ENCODE assay signal across 19 cellular contexts in the genomic region with DNA sequence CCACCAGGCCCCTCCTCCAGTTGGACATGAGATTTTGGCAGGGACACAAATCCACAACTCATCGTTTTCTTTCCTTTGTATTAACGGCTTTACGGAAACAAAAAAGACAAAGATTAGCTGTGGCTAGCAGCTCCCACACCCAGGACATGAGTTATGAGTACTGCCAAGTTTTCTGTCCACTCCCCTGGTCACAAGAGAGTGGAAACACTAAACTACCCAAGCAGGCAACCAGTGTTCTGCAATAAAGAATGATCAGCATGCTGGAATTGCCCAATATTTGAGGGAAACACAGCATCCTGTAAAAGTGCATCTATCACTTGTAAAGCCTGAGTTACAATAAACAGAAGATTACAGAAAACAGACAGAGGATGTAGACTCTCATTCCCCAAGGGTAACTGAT.
"Had no signal": no experiment of that assay in that cellular context is flagged by ENCODE, and none has a peak within 500 bp of the region (broad histone marks: within the 10 kb centered on the region; RNA-seq: fewer than 3 reads in every experiment).

No MANE protein-coding gene starts in this region.

- H3K9me3 ChIP-seq: psoas muscle, sigmoid colon, spleen, thyroid gland had no signal

- H3K4me3 ChIP-seq: neural progenitor cell, psoas muscle, sigmoid colon, spleen, thyroid gland had no signal

- H3K27ac Mint-ChIP-seq: activated CD4-positive, alpha-beta T cell treated with anti-CD3 and anti-CD28 coated beads, Interleukin-2, amount 10 ng/mL, durations not matched to agents 7 days and 5 days; activated CD8-positive, alpha-beta T cell treated with anti-CD3 and anti-CD28 coated beads, Interleukin-2, amount 10 ng/mL, durations not matched to agents 7 days and 5 days; activated naive CD4-positive, alpha-beta T cell treated with anti-CD3 and anti-CD28 coated beads, Interleukin-2, amount 10 ng/mL, durations not matched to agents 7 days and 5 days; activated T-cell treated with anti-CD3 and anti-CD28 coated beads, Interleukin-2, amount 50 U/mL, for 24 hours; dendritic cell treated with granulocyte-macrophage colony-stimulating factor and Interleukin-4, amounts not matched to agents 40 ng/mL and 50 ng/mL, for 4 days; naive B cell; neural progenitor cell; stimulated activated memory B cell treated with anti-CD40 and anti-IgM and Interleukin-4, amounts not matched to agents 10 μg/mL and 1 μg/mL and 100 μg/mL, for 72 hours had no signal

- H3K9ac ChIP-seq: neural progenitor cell had no signal

- H2AFZ ChIP-seq: neural progenitor cell had no signal

- H3K36me3 ChIP-seq: neural progenitor cell, sigmoid colon, spleen, thyroid gland had no signal

- H3K4me2 ChIP-seq: neural progenitor cell had no signal

- H3K27ac ChIP-seq: neural progenitor cell, psoas muscle, sigmoid colon, spleen, thyroid gland had no signal

- ATAC-seq: activated CD8-positive, alpha-beta T cell treated with anti-CD3 and anti-CD28 coated beads, Interleukin-2, amount 10 ng/mL, durations not matched to agents 7 days and 5 days; left lobe of liver; psoas muscle; stimulated activated memory B cell treated with anti-CD40 and anti-IgM and Interleukin-4, amounts not matched to agents 10 μg/mL and 1 μg/mL and 100 μg/mL, for 72 hours had no signal

- H3K27me3 ChIP-seq: neural progenitor cell, sigmoid colon, spleen, thyroid gland had no signal

- H3K36me3 Mint-ChIP-seq: activated naive CD4-positive, alpha-beta T cell treated with anti-CD3 and anti-CD28 coated beads, Interleukin-2, amount 10 ng/mL, durations not matched to agents 7 days and 5 days; naive B cell; neural progenitor cell; stimulated activated memory B cell treated with anti-CD40 and anti-IgM and Interleukin-4, amounts not matched to agents 10 μg/mL and 1 μg/mL and 100 μg/mL, for 72 hours had no signal

- DNase-seq: activated CD4-positive, alpha-beta T cell treated with anti-CD3 and anti-CD28 coated beads, Interleukin-2, amount 10 ng/mL, durations not matched to agents 7 days and 5 days; activated CD8-positive, alpha-beta T cell treated with anti-CD3 and anti-CD28 coated beads, Interleukin-2, amount 10 ng/mL, durations not matched to agents 7 days and 5 days; activated naive CD4-positive, alpha-beta T cell treated with anti-CD3 and anti-CD28 coated beads, Interleukin-2, amount 10 ng/mL, durations not matched to agents 7 days and 5 days; activated T-cell treated with anti-CD3 and anti-CD28 coated beads, Interleukin-2, amount 50 U/mL, for 24 hours; aorta; effector memory CD4-positive, alpha-beta T cell; hypothalamus; islet precursor cell; naive B cell; psoas muscle; sigmoid colon; spleen; stimulated activated CD4-positive, alpha-beta T cell treated with anti-CD3 and anti-CD28 coated beads, Interleukin-4, amount 100 ng/mL, for 4 hours; T1000; thyroid gland had no signal

- H3K4me1 ChIP-seq: neural progenitor cell, psoas muscle, sigmoid colon, spleen, thyroid gland had no signal

- H3K9me3 Mint-ChIP-seq: neural progenitor cell had no signal
